ENCODE assay signal across 2 cellular contexts in the genomic region with DNA sequence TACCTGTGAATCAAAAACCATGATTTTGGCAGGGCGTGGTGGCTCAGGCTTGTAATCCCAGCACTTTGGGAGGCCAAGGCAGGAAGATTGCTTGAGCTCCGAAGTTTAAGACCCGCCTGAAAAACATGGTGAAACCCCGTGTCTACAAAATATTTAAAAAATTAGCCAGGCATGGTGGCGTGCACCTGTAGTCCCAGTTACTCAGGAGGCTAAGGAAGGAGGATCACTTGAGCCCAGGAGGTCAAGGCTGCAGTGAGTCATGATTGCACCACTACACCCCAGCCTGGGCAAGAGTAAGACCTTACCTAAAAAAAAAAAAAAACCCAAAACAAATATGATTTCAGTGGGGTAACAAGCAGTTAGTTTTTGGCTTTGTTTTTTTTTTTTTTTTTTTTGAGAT. TPM values are rescaled to one million over a fixed set of nuclear protein-coding genes. Genes with fewer than 3 reads are reported as not detected.
"Had no signal": no experiment of that assay in that cellular context is flagged by ENCODE, and none has a peak within 500 bp of the region (broad histone marks: within the 10 kb centered on the region; RNA-seq: fewer than 3 reads in every experiment).

No MANE protein-coding gene starts in this region.

RNA-seq across cellular contexts. Expression of a gene that starts 54.7 kb away (rescaled TPM):
- polyA plus RNA-seq: foreskin keratinocyte, heart left ventricle had no signal
